1 cellular context compared by ENCODE assay signal in the genomic region with DNA sequence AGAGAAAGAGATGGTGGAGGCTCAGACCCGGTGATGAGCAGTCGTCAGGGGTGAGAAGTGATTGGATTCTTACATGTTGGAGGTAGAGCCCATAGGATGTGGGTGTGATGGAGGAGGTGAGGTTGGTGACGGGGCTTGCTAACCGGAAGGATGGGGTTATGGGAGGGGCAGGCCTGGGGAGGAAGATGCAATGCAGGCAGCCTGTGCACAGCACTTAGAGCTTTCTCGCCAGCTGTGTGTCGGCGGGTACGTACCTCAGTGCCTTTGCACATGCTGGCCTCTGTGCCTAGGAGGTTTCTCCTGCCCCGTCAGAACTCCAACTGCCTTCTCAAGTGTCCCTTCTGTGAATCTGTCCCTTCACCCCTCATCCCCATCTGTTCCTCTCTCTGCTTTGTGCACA.
TF ChIP-seq lines count a peak whose summit lies in the region.

No MANE protein-coding gene starts in this region.

TF ChIP-seq in HCT116, 20 proteins besides CTCF, POLR2A, EP300 and RAD21 (continued from another document):
- TF ChIP-seq, protein P1, sequence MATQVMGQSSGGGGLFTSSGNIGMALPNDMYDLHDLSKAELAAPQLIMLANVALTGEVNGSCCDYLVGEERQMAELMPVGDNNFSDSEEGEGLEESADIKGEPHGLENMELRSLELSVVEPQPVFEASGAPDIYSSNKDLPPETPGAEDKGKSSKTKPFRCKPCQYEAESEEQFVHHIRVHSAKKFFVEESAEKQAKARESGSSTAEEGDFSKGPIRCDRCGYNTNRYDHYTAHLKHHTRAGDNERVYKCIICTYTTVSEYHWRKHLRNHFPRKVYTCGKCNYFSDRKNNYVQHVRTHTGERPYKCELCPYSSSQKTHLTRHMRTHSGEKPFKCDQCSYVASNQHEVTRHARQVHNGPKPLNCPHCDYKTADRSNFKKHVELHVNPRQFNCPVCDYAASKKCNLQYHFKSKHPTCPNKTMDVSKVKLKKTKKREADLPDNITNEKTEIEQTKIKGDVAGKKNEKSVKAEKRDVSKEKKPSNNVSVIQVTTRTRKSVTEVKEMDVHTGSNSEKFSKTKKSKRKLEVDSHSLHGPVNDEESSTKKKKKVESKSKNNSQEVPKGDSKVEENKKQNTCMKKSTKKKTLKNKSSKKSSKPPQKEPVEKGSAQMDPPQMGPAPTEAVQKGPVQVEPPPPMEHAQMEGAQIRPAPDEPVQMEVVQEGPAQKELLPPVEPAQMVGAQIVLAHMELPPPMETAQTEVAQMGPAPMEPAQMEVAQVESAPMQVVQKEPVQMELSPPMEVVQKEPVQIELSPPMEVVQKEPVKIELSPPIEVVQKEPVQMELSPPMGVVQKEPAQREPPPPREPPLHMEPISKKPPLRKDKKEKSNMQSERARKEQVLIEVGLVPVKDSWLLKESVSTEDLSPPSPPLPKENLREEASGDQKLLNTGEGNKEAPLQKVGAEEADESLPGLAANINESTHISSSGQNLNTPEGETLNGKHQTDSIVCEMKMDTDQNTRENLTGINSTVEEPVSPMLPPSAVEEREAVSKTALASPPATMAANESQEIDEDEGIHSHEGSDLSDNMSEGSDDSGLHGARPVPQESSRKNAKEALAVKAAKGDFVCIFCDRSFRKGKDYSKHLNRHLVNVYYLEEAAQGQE (IDR thresholded peaks at IDR 0.05; ENCODE audit: low read depth): no peak
- TF ChIP-seq, protein P2, sequence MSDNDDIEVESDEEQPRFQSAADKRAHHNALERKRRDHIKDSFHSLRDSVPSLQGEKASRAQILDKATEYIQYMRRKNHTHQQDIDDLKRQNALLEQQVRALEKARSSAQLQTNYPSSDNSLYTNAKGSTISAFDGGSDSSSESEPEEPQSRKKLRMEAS (IDR thresholded peaks at IDR 0.05): no peak
- TF ChIP-seq, protein P3, sequence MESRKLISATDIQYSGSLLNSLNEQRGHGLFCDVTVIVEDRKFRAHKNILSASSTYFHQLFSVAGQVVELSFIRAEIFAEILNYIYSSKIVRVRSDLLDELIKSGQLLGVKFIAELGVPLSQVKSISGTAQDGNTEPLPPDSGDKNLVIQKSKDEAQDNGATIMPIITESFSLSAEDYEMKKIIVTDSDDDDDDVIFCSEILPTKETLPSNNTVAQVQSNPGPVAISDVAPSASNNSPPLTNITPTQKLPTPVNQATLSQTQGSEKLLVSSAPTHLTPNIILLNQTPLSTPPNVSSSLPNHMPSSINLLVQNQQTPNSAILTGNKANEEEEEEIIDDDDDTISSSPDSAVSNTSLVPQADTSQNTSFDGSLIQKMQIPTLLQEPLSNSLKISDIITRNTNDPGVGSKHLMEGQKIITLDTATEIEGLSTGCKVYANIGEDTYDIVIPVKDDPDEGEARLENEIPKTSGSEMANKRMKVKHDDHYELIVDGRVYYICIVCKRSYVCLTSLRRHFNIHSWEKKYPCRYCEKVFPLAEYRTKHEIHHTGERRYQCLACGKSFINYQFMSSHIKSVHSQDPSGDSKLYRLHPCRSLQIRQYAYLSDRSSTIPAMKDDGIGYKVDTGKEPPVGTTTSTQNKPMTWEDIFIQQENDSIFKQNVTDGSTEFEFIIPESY (IDR thresholded peaks at IDR 0.05; ENCODE audit: extremely low read depth, insufficient replicate concordance, low read length): no peak
